ENCODE assay signal across 1 cellular context in the genomic region with DNA sequence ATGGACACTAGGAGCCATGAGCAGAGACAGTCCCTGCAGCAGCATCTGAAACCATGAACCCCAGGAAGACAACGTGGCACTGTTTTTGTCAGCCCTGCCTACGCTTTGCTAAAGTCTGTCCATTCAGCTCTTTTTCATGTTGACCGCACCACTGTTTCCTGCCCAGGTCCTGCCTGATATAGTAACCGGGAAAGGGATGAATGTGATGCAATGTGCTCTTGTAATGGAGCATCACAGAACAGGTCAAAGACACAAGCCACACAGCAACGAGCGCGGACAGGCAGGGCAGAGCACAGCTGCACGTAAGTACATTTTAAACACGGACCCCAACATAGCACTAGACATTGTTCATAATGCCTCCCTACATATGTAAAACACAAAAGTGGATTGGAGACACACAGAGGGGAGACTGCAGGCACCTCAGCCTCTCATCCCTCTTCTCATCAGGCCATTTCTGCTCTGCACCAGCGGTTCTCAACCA.
TF ChIP-seq lines count a peak whose summit lies in the region.

No MANE protein-coding gene starts in this region.

TF ChIP-seq in GM23338, 12 proteins besides CTCF, POLR2A, EP300 and RAD21 (continued from another document):
- TF ChIP-seq EZH2phosphoT487 (IDR thresholded peaks at IDR 0.05; ENCODE audit: unreplicated experiment) (no peak), ETS1 (IDR thresholded peaks at IDR 0.05) (no peak), NANOG (IDR thresholded peaks at IDR 0.05; ENCODE audit: borderline replicate concordance) (no peak), STAT1 (IDR thresholded peaks at IDR 0.05; ENCODE audit: unreplicated experiment) (no peak)
